In genomic region chr12:106669216-106669615, GRCh38 we compare ENCODE assay signal across 26 cellular contexts.
DNase-seq lines count a peak whose midpoint lies in the region; ATAC-seq, FAIRE-seq and TF ChIP-seq lines count a peak whose summit lies in the region.
"Had no signal": no experiment of that assay in that cellular context is flagged by ENCODE, and none has a peak within 500 bp of the region (broad histone marks: within the 10 kb centered on the region; RNA-seq: fewer than 3 reads in every experiment).

No MANE protein-coding gene starts in this region.

- no peak overlapping the region for H2AFZ ChIP-seq in GM12878 (ENCODE audit: control insufficient read depth, low read depth, low read length)
- no peak overlapping the region for H2AFZ ChIP-seq in osteoblast (ENCODE audit: low read length)
- H2AFZ ChIP-seq in hepatocyte: no peak overlapping the region

- peaks cover 12% of the 10 kb centered on the region for H3K4me1 ChIP-seq in GM12878 (ENCODE audit: control insufficient read depth, insufficient read depth, low read length)
- no peaks in the 10 kb centered on the region for H3K4me1 ChIP-seq in esophagus muscularis mucosa
- H3K4me1 ChIP-seq in osteoblast (ENCODE audit: insufficient read depth, low read length): no peaks in the 10 kb centered on the region
- no peaks in the 10 kb centered on the region for H3K4me1 ChIP-seq in A673 (ENCODE audit: insufficient read depth, low read length, poor library complexity, severe bottlenecking)
- H3K4me1 ChIP-seq in hepatocyte (ENCODE audit: insufficient read depth): no peaks in the 10 kb centered on the region
- H3K4me1 ChIP-seq: A549, BE2C had no signal

- no peak overlapping the region for H3K9ac ChIP-seq in GM12878 (ENCODE audit: control insufficient read depth, insufficient read depth, low read length)
- H3K9ac ChIP-seq: BLaER1 had no signal

- in situ Hi-C loops in GM12878 (cut with MboI): no loop called here

- BruUV-seq in GM12878 (replicated peaks; lab: Mats Ljungman, UMichigan): no TSS peak
- no TSS peak for BruUV-seq in A673 (replicated peaks; lab: Mats Ljungman, UMichigan)

- H3K4me2 ChIP-seq in GM12878 (ENCODE audit: control insufficient read depth, insufficient read depth): no peak overlapping the region
- H3K4me2 ChIP-seq in osteoblast (ENCODE audit: insufficient read depth, low read length): no peak overlapping the region
- H3K4me2 ChIP-seq in hepatocyte: no peak overlapping the region
- H3K4me2 ChIP-seq: A549, BLaER1 had no signal

- ATAC-seq in GM12878: no peak
- ATAC-seq: A549 had no signal

- intact Hi-C loops in GM12878 (cut with micrococcal nuclease; ENCODE audit: unreplicated experiment): no loop called here
- intact Hi-C loops in esophagus muscularis mucosa (cut with DNase I): no loop called here
- intact Hi-C loops in A673 (cut with micrococcal nuclease; ENCODE audit: unreplicated experiment): no loop called here

- H3K27ac ChIP-seq in GM12878 (ENCODE audit: control insufficient read depth, insufficient read depth): no peak overlapping the region
- peak overlapping the region; percentile 67 for H3K27ac ChIP-seq in caudate nucleus (ENCODE audit: low read depth, low read length)
- no peak overlapping the region for H3K27ac ChIP-seq in esophagus muscularis mucosa (replicated peaks in 1 of 4)
- no peak overlapping the region for H3K27ac ChIP-seq in osteoblast (ENCODE audit: low read depth, low read length)
- no peak overlapping the region for H3K27ac ChIP-seq in A673 (ENCODE audit: low read depth, low read length, poor library complexity, severe bottlenecking)
- H3K27ac ChIP-seq in hepatocyte: no peak overlapping the region
- H3K27ac ChIP-seq: 22Rv1, A549, BLaER1 had no signal

- H3K36me3 ChIP-seq in GM12878 (ENCODE audit: control insufficient read depth in 2 of 2, insufficient read depth in 2 of 2, low read length in 1 of 2) (no peaks in the 10 kb centered on the region), esophagus muscularis mucosa (no peaks in the 10 kb centered on the region), osteoblast (ENCODE audit: insufficient read depth, low read length) (no peaks in the 10 kb centered on the region), A673 (ENCODE audit: insufficient read depth, low read length, poor library complexity, severe bottlenecking) (no peaks in the 10 kb centered on the region), hepatocyte (replicated peaks; ENCODE audit: insufficient read depth, low read depth) (no peaks in the 10 kb centered on the region)
- H3K36me3 ChIP-seq: BE2C, BLaER1 had no signal

- no peak overlapping the region for H3K4me3 ChIP-seq in GM12878
- no peak overlapping the region for H3K4me3 ChIP-seq in esophagus muscularis mucosa
- no peak overlapping the region for H3K4me3 ChIP-seq in osteoblast (ENCODE audit: insufficient read depth, low read length)
- H3K4me3 ChIP-seq in A673 (ENCODE audit: low read depth, low read length, poor library complexity, severe bottlenecking): no peak overlapping the region
- H3K4me3 ChIP-seq in hepatocyte: no peak overlapping the region
- H3K4me3 ChIP-seq: A549, BLaER1 had no signal

- POLR2A ChIA-PET in GM12878 (lab: Charles Lee): no interaction called here
- POLR2A ChIA-PET in A673 (lab: Charles Lee; ENCODE audit: low non-redundant PET): interaction anchor here (0.6 kb wide), 1 partner anchor 11 kb away, joined by 3 read pairs; no protein-coding TSS in a partner anchor

- H3K9me2 ChIP-seq in hepatocyte (replicated peaks; ENCODE audit: insufficient read depth): no peaks in the 10 kb centered on the region

- no peaks in the 10 kb centered on the region for H3K79me2 ChIP-seq in GM12878 (ENCODE audit: control insufficient read depth, insufficient read depth, low read length)
- no peaks in the 10 kb centered on the region for H3K79me2 ChIP-seq in osteoblast (ENCODE audit: insufficient read depth, low read length)
- H3K79me2 ChIP-seq in hepatocyte: no peaks in the 10 kb centered on the region

- no peak for TF ChIP-seq EP300 in GM12878 (IDR thresholded peaks at IDR 0.05; ENCODE audit: borderline replicate concordance in 1 of 2, control insufficient read depth in 1 of 2, low read depth in 2 of 2, low read length in 2 of 2)
- TF ChIP-seq EP300 in esophagus muscularis mucosa (IDR thresholded peaks at IDR 0.05): no peak

- CTCF ChIA-PET in GM12878 (lab: Yijun Ruan, JAX) (no interaction called here), A673 (lab: Charles Lee) (no interaction called here)

- FAIRE-seq in GM12878 (lab: Jason Lieb, UNC): no peak
- FAIRE-seq: A549, GM12891 had no signal

- H4K20me1 ChIP-seq in GM12878 (ENCODE audit: control insufficient read depth, insufficient read depth) (no peaks in the 10 kb centered on the region), osteoblast (ENCODE audit: insufficient read depth, low read length) (no peaks in the 10 kb centered on the region), hepatocyte (ENCODE audit: insufficient read depth, poor library complexity, severe bottlenecking) (no peaks in the 10 kb centered on the region)
- H4K20me1 ChIP-seq: BLaER1 had no signal

- no peak for DNase-seq in GM12878 (ENCODE audit: low read depth, low spot score)
- no peak for DNase-seq in caudate nucleus (lab: John Stamatoyannopoulos, UW)
- DNase-seq in esophagus muscularis mucosa (ENCODE audit: extremely low spot score): peak; percentile 55
- DNase-seq in osteoblast (ENCODE audit: insufficient read length, low spot score, missing footprints): peak; percentile 50
- no peak for DNase-seq in activated naive CD4-positive, alpha-beta T cell treated with Interleukin-2 at 50 U/mL for 16 hours
- no peak for DNase-seq in A673 (ENCODE audit: low spot score)
- no peak for DNase-seq in GM19238 (ENCODE audit: insufficient read length, low spot score)
- DNase-seq in hepatocyte (ENCODE audit: low spot score): no peak
- DNase-seq: ACHN; BE2C; C1 segment of cervical spinal cord; CD4-positive, alpha-beta memory T cell; CD4-positive, CD25-positive, alpha-beta regulatory T cell; CD8-positive, alpha-beta memory T cell; COR-L47; DMS 273 treated with DMSO at 0.1 percent for 48 hours; DMS153; DMS53; DMS79; DND-41; EL; GDM1 had no signal

- H3K27me3 ChIP-seq in GM12878 (replicated peaks in 1 of 2; ENCODE audit: control insufficient read depth in 2 of 2, insufficient read depth in 2 of 2, low read length in 1 of 2): no peaks in the 10 kb centered on the region
- peaks cover 0 to 28% (median 0%) of the 10 kb centered on the region in 4 donors for H3K27me3 ChIP-seq in esophagus muscularis mucosa
- H3K27me3 ChIP-seq in osteoblast (ENCODE audit: insufficient read depth, low read length): no peaks in the 10 kb centered on the region
- H3K27me3 ChIP-seq in A673 (replicated peaks; ENCODE audit: insufficient read depth, low read depth, low read length, poor library complexity): peaks cover 20% of the 10 kb centered on the region
- H3K27me3 ChIP-seq in hepatocyte: peaks cover 16% of the 10 kb centered on the region
- H3K27me3 ChIP-seq: BLaER1 had no signal

- TF ChIP-seq RAD21 in GM12878 (IDR thresholded peaks at IDR 0.05; ENCODE audit: insufficient read depth, low read depth, low read length): no peak

- no peaks in the 10 kb centered on the region for H3K9me3 ChIP-seq in GM12878 (replicated peaks; ENCODE audit: control insufficient read depth, insufficient read depth, low read length)
- peaks cover 0 to 6% (median under 1%) of the 10 kb centered on the region in 4 donors for H3K9me3 ChIP-seq in esophagus muscularis mucosa
- no peaks in the 10 kb centered on the region for H3K9me3 ChIP-seq in osteoblast (ENCODE audit: low read depth, low read length)
- peaks cover 4% of the 10 kb centered on the region for H3K9me3 ChIP-seq in A673 (ENCODE audit: low read depth, low read length, poor library complexity, severe bottlenecking)
- peaks cover 4% of the 10 kb centered on the region for H3K9me3 ChIP-seq in hepatocyte (ENCODE audit: low read depth)
- H3K9me3 ChIP-seq: A549, BE2C had no signal

- RAD21 ChIA-PET in GM12878 (lab: Charles Lee; ENCODE audit: unreplicated experiment): no interaction called here

- TF ChIP-seq CTCF in GM12878 (IDR thresholded peaks at IDR 0.05 in 2 of 3, conservative IDR thresholded peaks at IDR 0.05 in 1 of 3; ENCODE audit: control insufficient read depth in 2 of 3, extremely low read depth in 1 of 3, insufficient read depth in 1 of 3, low read depth in 3 of 3, low read length in 3 of 3) (no peak), esophagus muscularis mucosa (IDR thresholded peaks at IDR 0.05) (no peak), osteoblast (IDR thresholded peaks at IDR 0.05; ENCODE audit: extremely low read depth, low read depth, low read length) (no peak), A673 (conservative IDR thresholded peaks at IDR 0.05; ENCODE audit: low read depth, low read length) (no peak), hepatocyte (IDR thresholded peaks at IDR 0.05; ENCODE audit: poor library complexity) (no peak)

- TF ChIP-seq POLR2A in GM12878 (IDR thresholded peaks at IDR 0.05; ENCODE audit: low read depth, low read length) (no peak), esophagus muscularis mucosa (IDR thresholded peaks at IDR 0.05; ENCODE audit: low read depth) (no peak)

- WGBS in GM12878 (ENCODE audit: insufficient coverage, insufficient replicate concordance, low lambda C conversion rate, missing lambda C conversion rate): 3% methylated on average over 3 of the region's 3 CpGs
- WGBS in esophagus muscularis mucosa: 73% methylated on average over 3 of the region's 3 CpGs
- WGBS in hepatocyte (ENCODE audit: low lambda C conversion rate, missing lambda C conversion rate): 76% methylated on average over 3 of the region's 3 CpGs

- SMC1A ChIA-PET in GM12878 (lab: Charles Lee; ENCODE audit: uncharacterized antibody, unreplicated experiment): no interaction called here

TF ChIP-seq in GM12878, 131 proteins besides CTCF, POLR2A, EP300 and RAD21 (continues in another document):
- TF ChIP-seq MLLT1 (IDR thresholded peaks at IDR 0.05): no peak
- 0 out of 2 replicates have a peak, but pooled peaks have one; percentile 21 for TF ChIP-seq SPI1 (IDR thresholded peaks at IDR 0.05; ENCODE audit: borderline replicate concordance, insufficient read depth, low read depth, low read length)

Comparison
In these comparisons a context has a peak if more than half of its experiments do, and no peak if none do; other contexts are left out.
1. DNase-seq: peak in esophagus muscularis mucosa (single experiment) and osteoblast (single experiment); none in GM12878 (single experiment), caudate nucleus (0 of 61), activated naive CD4-positive, alpha-beta T cell treated with Interleukin-2 at 50 U/mL for 16 hours (single experiment), A673 (single experiment), GM19238 (single experiment) and hepatocyte (single experiment).